ENCODE assay signal across 1 cellular context in genomic region chr17:82494236-82495055, GRCh38.
TF ChIP-seq lines count a peak whose summit lies in the region.

No MANE protein-coding gene starts in this region.

TF ChIP-seq in K562, 482 proteins besides CTCF, POLR2A, EP300 and RAD21 (continued from another document and continues in another):
- TF ChIP-seq ZBTB49 (CRISPR knock-in tag; IDR thresholded peaks at IDR 0.05; ENCODE audit: borderline replicate concordance) (peak; percentile 55; the same call in 1 of the 2 replicates), ZNF589 (CRISPR knock-in tag; IDR thresholded peaks at IDR 0.05; ENCODE audit: low read depth) (no peak), ZNF57 (CRISPR knock-in tag; IDR thresholded peaks at IDR 0.05) (no peak), XRCC5 (IDR thresholded peaks at IDR 0.05; ENCODE audit: low read depth, low read length) (peak; percentile 96), GTF2F1 (IDR thresholded peaks at IDR 0.05; ENCODE audit: low read depth, low read length) (no peak), SMARCA4 (IDR thresholded peaks at IDR 0.05) (0 out of 2 replicates have a peak, but pooled peaks have one; percentile 14), PML (IDR thresholded peaks at IDR 0.05; ENCODE audit: low read length) (peak; percentile 34; the same call in 1 of the 2 replicates), CSDE1 (IDR thresholded peaks at IDR 0.05) (peak in 1 of 2 experiments; percentile 88; a peak in 2 of 4 replicates), ZNF175 (CRISPR knock-in tag; IDR thresholded peaks at IDR 0.05; ENCODE audit: low read depth) (peak; percentile 57; the same call in 1 of the 2 replicates), GATAD2B (IDR thresholded peaks at IDR 0.05; ENCODE audit: borderline replicate concordance) (peak; percentile 82; the same call in 1 of the 2 replicates), KDM4B (IDR thresholded peaks at IDR 0.05; ENCODE audit: borderline replicate concordance in 2 of 2, low read depth in 1 of 2) (no peak), BCL6 (CRISPR knock-in tag; IDR thresholded peaks at IDR 0.05) (no peak), ZNF212 (CRISPR knock-in tag; IDR thresholded peaks at IDR 0.05) (no peak), ZNF766 (CRISPR knock-in tag; conservative IDR thresholded peaks at IDR 0.05) (no peak), ZNF280B (CRISPR knock-in tag; IDR thresholded peaks at IDR 0.05) (no peak), MNT (conservative IDR thresholded peaks at IDR 0.05) (peak; percentile 70 to 84), ARHGAP35 (IDR thresholded peaks at IDR 0.05; ENCODE audit: partially characterized antibody) (no peak), POU5F1 (IDR thresholded peaks at IDR 0.05; ENCODE audit: borderline replicate concordance, low read depth, low read length, partially characterized antibody) (no peak), CREB5 (CRISPR knock-in tag; IDR thresholded peaks at IDR 0.05) (no peak), FOS (IDR thresholded peaks at IDR 0.05; ENCODE audit: extremely low read depth, insufficient read length) (no peak), BCLAF1 (IDR thresholded peaks at IDR 0.05; ENCODE audit: borderline replicate concordance in 1 of 2, control insufficient read depth in 1 of 2, low read depth in 2 of 2, low read length in 1 of 2) (no peak; a peak in 1 of 4 replicates), PHF8 (IDR thresholded peaks at IDR 0.05; ENCODE audit: borderline replicate concordance, low read length) (peak; percentile 16; the same call in 1 of the 2 replicates), NEUROD1 (IDR thresholded peaks at IDR 0.05; ENCODE audit: borderline replicate concordance, low read depth, low read length, partially characterized antibody) (peak; percentile 74), ZNF395 (CRISPR knock-in tag; IDR thresholded peaks at IDR 0.05) (peak; percentile 14; the same call in 1 of the 2 replicates), RNF219 (CRISPR knock-in tag; IDR thresholded peaks at IDR 0.05) (no peak), CTBP1 (IDR thresholded peaks at IDR 0.05; ENCODE audit: borderline replicate concordance) (peak; percentile 90; the same call in 1 of the 2 replicates), NCOA6 (IDR thresholded peaks at IDR 0.05) (no peak), ETS2 (tag; IDR thresholded peaks at IDR 0.05; ENCODE audit: borderline replicate concordance, poor library complexity, severe bottlenecking) (no peak), DACH1 (IDR thresholded peaks at IDR 0.05; ENCODE audit: partially characterized antibody) (no peak), ZNF280A (IDR thresholded peaks at IDR 0.05; ENCODE audit: low read depth, partially characterized antibody) (no peak), RFX7 (CRISPR knock-in tag; IDR thresholded peaks at IDR 0.05) (no peak), SIRT6 (IDR thresholded peaks at IDR 0.05; ENCODE audit: low read depth, low read length) (no peak), AFF1 (IDR thresholded peaks at IDR 0.05; ENCODE audit: low read depth in 1 of 2, partially characterized antibody in 2 of 2) (peak in 1 of 2 experiments; percentile 80)
